ENCODE assay signal across 13 cellular contexts in genomic region chr12:43306066-43306465, GRCh38.
DNase-seq lines count a peak whose midpoint lies in the region; ATAC-seq and TF ChIP-seq lines count a peak whose summit lies in the region.
"Had no signal": no experiment of that assay in that cellular context is flagged by ENCODE, and none has a peak within 500 bp of the region (broad histone marks: within the 10 kb centered on the region; RNA-seq: fewer than 3 reads in every experiment).

No MANE protein-coding gene starts in this region.

- no peaks in the 10 kb centered on the region for H3K27me3 ChIP-seq in RWPE2 (ENCODE audit: insufficient read depth, poor library complexity, severe bottlenecking)
- H3K27me3 ChIP-seq: ascending aorta had no signal

- H3K4me3 Mint-ChIP-seq in stimulated activated memory B cell treated with anti-CD40 and anti-IgM and Interleukin-4, amounts not matched to agents 10 μg/mL and 1 μg/mL and 100 μg/mL, for 72 hours = no peak overlapping the region
- no peak overlapping the region for H3K4me3 Mint-ChIP-seq in activated naive CD8-positive, alpha-beta T cell treated with anti-CD3 and anti-CD28 coated beads, Interleukin-2, amount 50 U/mL, for 24 hours
- H3K4me3 Mint-ChIP-seq: T-helper 1 cell treated with Interleukin-12 subunit alpha and Interleukin-12 subunit beta and Interleukin-4 antibody, amounts not matched to agents 30 μg/mL and 1 μg/mL, for 36 hours had no signal

- TF ChIP-seq CTCF in RWPE2 (IDR thresholded peaks at IDR 0.05; ENCODE audit: poor library complexity, severe bottlenecking) (no peak), fibroblast of pulmonary artery (IDR thresholded peaks at IDR 0.05; ENCODE audit: low read length, missing control alignments) (no peak)

- ATAC-seq in RWPE2 (ENCODE audit: low read depth) (peak; percentile 94), GM21723 (IDR thresholded peaks at IDR 0.05; ENCODE audit: unreplicated experiment) (no peak), HG03442 (IDR thresholded peaks at IDR 0.05; ENCODE audit: unreplicated experiment) (no peak)
- ATAC-seq in stimulated activated memory B cell treated with anti-CD40 and anti-IgM and Interleukin-4, amounts not matched to agents 10 μg/mL and 1 μg/mL and 100 μg/mL, for 72 hours = peak; percentile 49
- ATAC-seq in activated naive CD8-positive, alpha-beta T cell treated with anti-CD3 and anti-CD28 coated beads, Interleukin-2, amount 50 U/mL, for 24 hours = no peak
- ATAC-seq: stimulated activated naive CD8-positive, alpha-beta T cell treated with anti-CD3 and anti-CD28 coated beads, Interleukin-15, Interleukin-2, amounts not matched to agents 100 U/mL and 50 U/mL, for 24 hours had no signal

- H3K4me1 Mint-ChIP-seq in stimulated activated memory B cell treated with anti-CD40 and anti-IgM and Interleukin-4, amounts not matched to agents 10 μg/mL and 1 μg/mL and 100 μg/mL, for 72 hours = no peaks in the 10 kb centered on the region
- H3K4me1 Mint-ChIP-seq in activated naive CD8-positive, alpha-beta T cell treated with anti-CD3 and anti-CD28 coated beads, Interleukin-2, amount 50 U/mL, for 24 hours = no peaks in the 10 kb centered on the region

- peaks cover 25% of the 10 kb centered on the region for H3K4me1 ChIP-seq in RWPE2 (ENCODE audit: insufficient read depth, poor library complexity, severe bottlenecking)
- H3K4me1 ChIP-seq: ascending aorta had no signal

- peak overlapping the region; percentile 82 for H3K27ac ChIP-seq in RWPE2 (ENCODE audit: poor library complexity, severe bottlenecking)
- H3K27ac ChIP-seq: ascending aorta had no signal

- peaks cover 1% of the 10 kb centered on the region for H3K9me3 ChIP-seq in RWPE2 (ENCODE audit: severe bottlenecking)
- H3K9me3 ChIP-seq: ascending aorta had no signal

- DNase-seq in HK-2 (ENCODE audit: unreplicated experiment) (peak; percentile 36), RWPE2 (ENCODE audit: low spot score) (peak; percentile 87), fibroblast of pulmonary artery (ENCODE audit: low read depth) (peak; percentile 95)
- DNase-seq in activated naive CD8-positive, alpha-beta T cell treated with anti-CD3 and anti-CD28 coated beads, Interleukin-2, amount 50 U/mL, for 24 hours = no peak
- DNase-seq: glutamatergic neuron; NCI-H526; stimulated activated CD4-positive, alpha-beta T cell treated with anti-CD3 and anti-CD28 coated beads, Interleukin-15, amount 100 ng/mL, for 24 hours; stimulated activated naive CD8-positive, alpha-beta T cell treated with anti-CD3 and anti-CD28 coated beads, Interleukin-15, Interleukin-2, amounts not matched to agents 100 U/mL and 50 U/mL, for 24 hours had no signal

- H3K27me3 Mint-ChIP-seq in stimulated activated memory B cell treated with anti-CD40 and anti-IgM and Interleukin-4, amounts not matched to agents 10 μg/mL and 1 μg/mL and 100 μg/mL, for 72 hours = no peaks in the 10 kb centered on the region
- H3K27me3 Mint-ChIP-seq in activated naive CD8-positive, alpha-beta T cell treated with anti-CD3 and anti-CD28 coated beads, Interleukin-2, amount 50 U/mL, for 24 hours = no peaks in the 10 kb centered on the region

- no peaks in the 10 kb centered on the region for H3K36me3 Mint-ChIP-seq in stimulated activated memory B cell treated with anti-CD40 and anti-IgM and Interleukin-4, amounts not matched to agents 10 μg/mL and 1 μg/mL and 100 μg/mL, for 72 hours
- no peaks in the 10 kb centered on the region for H3K36me3 Mint-ChIP-seq in activated naive CD8-positive, alpha-beta T cell treated with anti-CD3 and anti-CD28 coated beads, Interleukin-2, amount 50 U/mL, for 24 hours (ENCODE audit: low read depth)

- H3K4me3 ChIP-seq in RWPE2 (ENCODE audit: severe bottlenecking) (no peak overlapping the region), fibroblast of pulmonary artery (replicated peaks; ENCODE audit: low read depth, low read length) (no peak overlapping the region)
- H3K4me3 ChIP-seq: ascending aorta had no signal

- no peaks in the 10 kb centered on the region for H3K36me3 ChIP-seq in RWPE2 (ENCODE audit: low read depth)
- H3K36me3 ChIP-seq: ascending aorta had no signal

- no peaks in the 10 kb centered on the region for H3K9me3 Mint-ChIP-seq in stimulated activated memory B cell treated with anti-CD40 and anti-IgM and Interleukin-4, amounts not matched to agents 10 μg/mL and 1 μg/mL and 100 μg/mL, for 72 hours
- peaks cover 14% of the 10 kb centered on the region for H3K9me3 Mint-ChIP-seq in activated naive CD8-positive, alpha-beta T cell treated with anti-CD3 and anti-CD28 coated beads, Interleukin-2, amount 50 U/mL, for 24 hours

- H3K27ac Mint-ChIP-seq in stimulated activated memory B cell treated with anti-CD40 and anti-IgM and Interleukin-4, amounts not matched to agents 10 μg/mL and 1 μg/mL and 100 μg/mL, for 72 hours = no peak overlapping the region
- no peak overlapping the region for H3K27ac Mint-ChIP-seq in activated naive CD8-positive, alpha-beta T cell treated with anti-CD3 and anti-CD28 coated beads, Interleukin-2, amount 50 U/mL, for 24 hours
- H3K27ac Mint-ChIP-seq: T-helper 1 cell treated with Interleukin-12 subunit alpha and Interleukin-12 subunit beta and Interleukin-4 antibody, amounts not matched to agents 30 μg/mL and 1 μg/mL, for 36 hours had no signal

Comparison
In these comparisons a context has a peak if more than half of its experiments do, and no peak if none do; other contexts are left out.
1. ATAC-seq: peak in RWPE2 (single experiment) and stimulated activated memory B cell treated with anti-CD40 and anti-IgM and Interleukin-4, amounts not matched to agents 10 μg/mL and 1 μg/mL and 100 μg/mL, for 72 hours (single experiment); none in activated naive CD8-positive, alpha-beta T cell treated with anti-CD3 and anti-CD28 coated beads, Interleukin-2, amount 50 U/mL, for 24 hours (single experiment), GM21723 (single experiment) and HG03442 (single experiment).